ENCODE assay signal across 8 cellular contexts in genomic region chr17:2711608-2712299, GRCh38. TPM values are rescaled to one million over a fixed set of nuclear protein-coding genes. Genes with fewer than 3 reads are reported as not detected.
A peak's percentile ranks its signal among the peaks of the same experiment; 100 is the strongest.
DNase-seq lines count a peak whose midpoint lies in the region; ATAC-seq, FAIRE-seq and TF ChIP-seq lines count a peak whose summit lies in the region.

Gene CLUH (minus strand): TSS chr17:2711764. CDS start chr17:2711661, 103 bp downstream.

- DNase-seq in GM12892 (ENCODE audit: insufficient read length) (peak; percentile 98), NCI-H1417 treated with DMSO at 0.1 percent for 48 hours (lab: John Stamatoyannopoulos, UW) (peak; percentile 33), T-helper 1 cell (peak; percentile 87 to 98 (median 91)), adrenal gland (peak; percentile 96 to 98 (median 97)), heart right ventricle (peak; percentile 97 to 98), posterior vena cava (ENCODE audit: low spot score) (peak; percentile 99), upper lobe of left lung (peak; percentile 98 to 100)

- ATAC-seq in HG02763 (IDR thresholded peaks at IDR 0.05; ENCODE audit: unreplicated experiment) = peak; percentile 69
- peak; percentile 82 to 90 (median 84) for ATAC-seq in heart right ventricle
- peak; percentile 94 to 97 for ATAC-seq in upper lobe of left lung (ENCODE audit: low FRiP score in 2 of 2)

- H3K9me3 ChIP-seq in adrenal gland (replicated peaks in 1 of 3) (no peaks in the 10 kb centered on the region), heart right ventricle (no peaks in the 10 kb centered on the region), upper lobe of left lung (no peaks in the 10 kb centered on the region)

- peaks cover 43 to 51% of the 10 kb centered on the region in 2 donors for H3K4me1 ChIP-seq in adrenal gland (replicated peaks in 1 of 2)
- H3K4me1 ChIP-seq in heart right ventricle = peaks cover 19 to 60% (median 48%) of the 10 kb centered on the region in 9 donors
- peaks cover 44 to 57% (median 49%) of the 10 kb centered on the region in 4 donors for H3K4me1 ChIP-seq in upper lobe of left lung

- H3K27ac ChIP-seq in adrenal gland = peak within 1 kb of the TSS; percentile 47 to 96 (median 86)
- peak within 1 kb of the TSS; percentile 78 to 99 (median 92) for H3K27ac ChIP-seq in heart right ventricle
- peak within 1 kb of the TSS; percentile 54 to 88 (median 78) for H3K27ac ChIP-seq in upper lobe of left lung

- TF ChIP-seq EP300 in upper lobe of left lung (IDR thresholded peaks at IDR 0.05) = peak in 2 of 4 donors; percentile 72 to 98

- TF ChIP-seq POLR2A in GM12892 (IDR thresholded peaks at IDR 0.05; ENCODE audit: low read depth, low read length) (peak; percentile 78), adrenal gland (IDR thresholded peaks at IDR 0.05) (peak; percentile 94 to 98), upper lobe of left lung (IDR thresholded peaks at IDR 0.05) (peak in 3 of 4 donors; percentile 40 to 89 (median 86))

- WGBS in adrenal gland, 4 donors = 1% methylated on average over 33 to 76 of the region's 76 CpGs; no CpG with 5 or more reads in 1 of the 4 donors
- 1 to 2% methylated on average over 72 to 76 of the region's 76 CpGs for WGBS in heart right ventricle, 2 donors
- 1% methylated on average over 31 of the region's 76 CpGs; no CpG with 5 or more reads in 1 of the 2 donors for WGBS in upper lobe of left lung, 2 donors

- H3K36me3 ChIP-seq in adrenal gland (replicated peaks in 1 of 2) = no peaks in the 10 kb centered on the region
- H3K36me3 ChIP-seq in heart right ventricle = peaks cover 0 to 5% (median 0%) of the 10 kb centered on the region in 9 donors
- no peaks in the 10 kb centered on the region for H3K36me3 ChIP-seq in upper lobe of left lung

- intact Hi-C loops in adrenal gland (cut with DNase I) (no loop called here), heart right ventricle (cut with DNase I) (no loop called here), posterior vena cava (cut with DNase I) (no loop called here)

- H3K4me3 ChIP-seq in adrenal gland (peak within 1 kb of the TSS; percentile 62 to 86 (median 78)), heart right ventricle (peak within 1 kb of the TSS; percentile 80 to 99 (median 93)), upper lobe of left lung (peak within 1 kb of the TSS; percentile 93 to 99 (median 96))

- no peak for TF ChIP-seq CTCF in adrenal gland (IDR thresholded peaks at IDR 0.05)
- TF ChIP-seq CTCF in heart right ventricle (IDR thresholded peaks at IDR 0.05) = no peak
- TF ChIP-seq CTCF in upper lobe of left lung (IDR thresholded peaks at IDR 0.05) = peak in 2 of 6 experiments; percentile 12 to 50

- FAIRE-seq in GM12892 (lab: Jason Lieb, UNC) = peak; percentile 100

- H3K27me3 ChIP-seq in adrenal gland = no peaks in the 10 kb centered on the region
- H3K27me3 ChIP-seq in heart right ventricle = no peaks in the 10 kb centered on the region
- H3K27me3 ChIP-seq in upper lobe of left lung = no peaks in the 10 kb centered on the region

RNA-seq across cellular contexts. Expression of gene CLUH, which starts in this region (rescaled TPM):
- 27.1 TPM for polyA plus RNA-seq in GM12892 (2012; ENCODE audit: missing spikeins)
- total RNA-seq in adrenal gland (100 to 1,000 TPM; 116 to 191 (median 135) TPM), heart right ventricle (100 to 1,000 TPM; 122 to 198 (median 170) TPM), posterior vena cava (10 to 100 TPM; 36.0 to 44.5 TPM), upper lobe of left lung (100 to 1,000 TPM in 2 of 6 donors, 10 to 100 TPM in 4; 47.9 to 137 (median 87.2) TPM)
- polyA plus RNA-seq in adrenal gland (100 to 1,000 TPM in 2 of 3 donors, 10 to 100 TPM in 1; 57.6 to 118 (median 109) TPM), heart right ventricle (100 to 1,000 TPM in 1 of 2 donors, 10 to 100 TPM in 1; 55.6 to 123 TPM)

Comparison
In these comparisons a context has a peak if more than half of its experiments do, and no peak if none do; other contexts are left out.
1. Peak in every context shown above with its lines: DNase-seq, ATAC-seq, H3K4me3 ChIP-seq and H3K27ac ChIP-seq.
2. DNase-seq: peak in every context shown above with its lines; median percentile 99 in posterior vena cava; 99 in upper lobe of left lung; 98 in GM12892; 98 in heart right ventricle; 97 in adrenal gland; 91 in T-helper 1 cell; 33 in NCI-H1417 treated with DMSO at 0.1 percent for 48 hours.